ENCODE assay signal across 19 cellular contexts in genomic region chr1:59229138-59229537, GRCh38.
DNase-seq lines count a peak whose midpoint lies in the region; ATAC-seq, FAIRE-seq and TF ChIP-seq lines count a peak whose summit lies in the region.
"Had no signal": no experiment of that assay in that cellular context is flagged by ENCODE, and none has a peak within 500 bp of the region (broad histone marks: within the 10 kb centered on the region; RNA-seq: fewer than 3 reads in every experiment).

No MANE protein-coding gene starts in this region.

- no peak overlapping the region for H2BK120ac ChIP-seq in mesenchymal stem cell (ENCODE audit: low read depth, low read length)

- no peaks in the 10 kb centered on the region for H3K36me3 Mint-ChIP-seq in activated naive CD4-positive, alpha-beta T cell treated with anti-CD3 and anti-CD28 coated beads for 36 hours (ENCODE audit: low read depth)
- H3K36me3 Mint-ChIP-seq in effector memory CD8-positive, alpha-beta T cell (ENCODE audit: insufficient read depth): no peaks in the 10 kb centered on the region
- H3K36me3 Mint-ChIP-seq: WTC11 had no signal

- H3K4me3 Mint-ChIP-seq in activated naive CD4-positive, alpha-beta T cell treated with anti-CD3 and anti-CD28 coated beads for 36 hours: no peak overlapping the region
- no peak overlapping the region for H3K4me3 Mint-ChIP-seq in effector memory CD8-positive, alpha-beta T cell
- H3K4me3 Mint-ChIP-seq: activated naive CD8-positive, alpha-beta T cell treated with anti-CD3 and anti-CD28 coated beads, Interleukin-2, amount 50 U/mL, for 24 hours; CD4-positive, alpha-beta T cell; WTC11 had no signal

- no peaks in the 10 kb centered on the region for H3K4me1 Mint-ChIP-seq in activated naive CD4-positive, alpha-beta T cell treated with anti-CD3 and anti-CD28 coated beads for 36 hours (ENCODE audit: low read depth)
- H3K4me1 Mint-ChIP-seq in effector memory CD8-positive, alpha-beta T cell (ENCODE audit: low read depth in 2 of 2): no peaks in the 10 kb centered on the region
- H3K4me1 Mint-ChIP-seq: activated naive CD8-positive, alpha-beta T cell treated with anti-CD3 and anti-CD28 coated beads, Interleukin-2, amount 50 U/mL, for 24 hours had no signal

- TF ChIP-seq CTCF in bronchial epithelial cell (IDR thresholded peaks at IDR 0.05; ENCODE audit: insufficient read depth, low read length, severe bottlenecking): no peak

- intact Hi-C loops in activated naive CD4-positive, alpha-beta T cell treated with anti-CD3 and anti-CD28 coated beads for 36 hours (cut with micrococcal nuclease): no loop called here

- peak; percentile 39 for DNase-seq in AG20443 (ENCODE audit: low spot score)
- DNase-seq in HCEC 1CT: peak; percentile 64
- DNase-seq in bronchial epithelial cell (ENCODE audit: low read depth): peak; percentile 58
- peak; percentile 78 for DNase-seq in mesenchymal stem cell
- DNase-seq in NCI-H69 (lab: John Stamatoyannopoulos, UW): no peak
- no peak for DNase-seq in activated naive CD4-positive, alpha-beta T cell treated with anti-CD3 and anti-CD28 coated beads for 36 hours
- DNase-seq in effector memory CD8-positive, alpha-beta T cell: no peak
- DNase-seq: activated CD8-positive, alpha-beta memory T cell treated with anti-CD3 and anti-CD28 coated beads, Interleukin-2, amount 50 U/mL, for 48 hours; activated naive CD8-positive, alpha-beta T cell treated with anti-CD3 and anti-CD28 coated beads, Interleukin-2, amount 50 U/mL, for 24 hours; CD4-positive, alpha-beta T cell; dorsolateral prefrontal cortex; MM.1S; NCI-H226; posterior cingulate gyrus; SHP77 treated with DMSO at 0.1 percent for 48 hours; stimulated activated CD4-positive, alpha-beta T cell treated with anti-CD3 and anti-CD28 coated beads, Interleukin-4, amount 100 ng/mL, for 24 hours; stimulated activated naive CD4-positive, alpha-beta T cell had no signal

- no peak overlapping the region for H2AFZ ChIP-seq in mesenchymal stem cell (ENCODE audit: low read depth, low read length)

- no peak overlapping the region for H3K23ac ChIP-seq in mesenchymal stem cell (ENCODE audit: low read length in 2 of 2)

- H2AK5ac ChIP-seq in mesenchymal stem cell (ENCODE audit: low read length, severe bottlenecking): no peak overlapping the region

- no peak for FAIRE-seq in bronchial epithelial cell (lab: Jason Lieb, UNC)

- no peak overlapping the region for H2BK15ac ChIP-seq in mesenchymal stem cell (ENCODE audit: low read depth, poor library complexity, severe bottlenecking)

- CTCF ChIA-PET in activated naive CD4-positive, alpha-beta T cell treated with anti-CD3 and anti-CD28 coated beads for 36 hours (lab: Charles Lee): no interaction called here

- H3K27me3 ChIP-seq in bronchial epithelial cell (ENCODE audit: control insufficient read depth, insufficient read depth, low read length) (no peaks in the 10 kb centered on the region), mesenchymal stem cell (ENCODE audit: control insufficient read depth in 1 of 2, insufficient read depth in 1 of 2, low read length in 2 of 2) (no peaks in the 10 kb centered on the region)
- H3K27me3 ChIP-seq: dorsolateral prefrontal cortex had no signal

- H3K4me1 ChIP-seq in mesenchymal stem cell (ENCODE audit: control insufficient read depth, insufficient read depth, low read depth, low read length): peaks cover 5% of the 10 kb centered on the region

- H3K27ac ChIP-seq in mesenchymal stem cell (ENCODE audit: low read length, poor library complexity, severe bottlenecking): peak overlapping the region; percentile 44
- H3K27ac ChIP-seq: dorsolateral prefrontal cortex had no signal

- no peak overlapping the region for H4K8ac ChIP-seq in mesenchymal stem cell (ENCODE audit: low read length)

- no peaks in the 10 kb centered on the region for H3K9me3 Mint-ChIP-seq in activated naive CD4-positive, alpha-beta T cell treated with anti-CD3 and anti-CD28 coated beads for 36 hours
- H3K9me3 Mint-ChIP-seq in effector memory CD8-positive, alpha-beta T cell: no peaks in the 10 kb centered on the region
- H3K9me3 Mint-ChIP-seq: activated naive CD8-positive, alpha-beta T cell treated with anti-CD3 and anti-CD28 coated beads, Interleukin-2, amount 50 U/mL, for 24 hours; CD4-positive, alpha-beta T cell had no signal

- no peak overlapping the region for H3K27ac Mint-ChIP-seq in activated naive CD4-positive, alpha-beta T cell treated with anti-CD3 and anti-CD28 coated beads for 36 hours
- H3K27ac Mint-ChIP-seq in effector memory CD8-positive, alpha-beta T cell: no peak overlapping the region
- H3K27ac Mint-ChIP-seq: activated naive CD8-positive, alpha-beta T cell treated with anti-CD3 and anti-CD28 coated beads, Interleukin-2, amount 50 U/mL, for 24 hours; CD4-positive, alpha-beta T cell; WTC11 had no signal

- no peak overlapping the region for H4K91ac ChIP-seq in mesenchymal stem cell (ENCODE audit: low read length)

- no peaks in the 10 kb centered on the region for H3K79me1 ChIP-seq in mesenchymal stem cell (replicated peaks; ENCODE audit: low read length, poor library complexity, severe bottlenecking)

- H3K36me3 ChIP-seq in bronchial epithelial cell (ENCODE audit: control insufficient read depth, insufficient read depth, low read length) (no peaks in the 10 kb centered on the region), mesenchymal stem cell (ENCODE audit: control insufficient read depth in 1 of 2, insufficient read depth in 2 of 2, low read depth in 1 of 2, low read length in 2 of 2) (no peaks in the 10 kb centered on the region)

- H3K27me3 Mint-ChIP-seq in activated naive CD4-positive, alpha-beta T cell treated with anti-CD3 and anti-CD28 coated beads for 36 hours (ENCODE audit: low read depth): no peaks in the 10 kb centered on the region
- no peaks in the 10 kb centered on the region for H3K27me3 Mint-ChIP-seq in effector memory CD8-positive, alpha-beta T cell
- H3K27me3 Mint-ChIP-seq: activated naive CD8-positive, alpha-beta T cell treated with anti-CD3 and anti-CD28 coated beads, Interleukin-2, amount 50 U/mL, for 24 hours; CD4-positive, alpha-beta T cell had no signal

- no peak overlapping the region for H3K18ac ChIP-seq in mesenchymal stem cell (ENCODE audit: low read depth in 1 of 2, low read length in 2 of 2)

- H2BK12ac ChIP-seq in mesenchymal stem cell (ENCODE audit: low read length in 2 of 2): peak overlapping the region in 1 of 2 experiments; percentile 84

- H2BK5ac ChIP-seq in mesenchymal stem cell (ENCODE audit: low read depth, low read length, poor library complexity, severe bottlenecking): no peak overlapping the region

- H3K9me3 ChIP-seq in mesenchymal stem cell (ENCODE audit: control insufficient read depth, low read length): no peaks in the 10 kb centered on the region

- H3K4ac ChIP-seq in mesenchymal stem cell (ENCODE audit: low read depth in 1 of 2, low read length in 2 of 2): no peak overlapping the region

- H3K4me2 ChIP-seq in mesenchymal stem cell (ENCODE audit: low read length, poor library complexity, severe bottlenecking): no peak overlapping the region

- H3K9ac ChIP-seq in mesenchymal stem cell (ENCODE audit: low read length): peak overlapping the region; percentile 49

- H3K14ac ChIP-seq in mesenchymal stem cell (ENCODE audit: low read length in 2 of 2): no peak overlapping the region

- ATAC-seq in effector memory CD8-positive, alpha-beta T cell (replicated peaks): no peak
- no peak for ATAC-seq in HG03196 (IDR thresholded peaks at IDR 0.05; ENCODE audit: unreplicated experiment)
- ATAC-seq: activated naive CD8-positive, alpha-beta T cell treated with anti-CD3 and anti-CD28 coated beads, Interleukin-2, amount 50 U/mL, for 24 hours; WTC11 had no signal

- no peak overlapping the region for H3K4me3 ChIP-seq in bronchial epithelial cell (ENCODE audit: low read depth, low read length)
- no peak overlapping the region for H3K4me3 ChIP-seq in mesenchymal stem cell (ENCODE audit: insufficient read depth in 1 of 2, low read depth in 1 of 2, low read length in 2 of 2)
- H3K4me3 ChIP-seq: dorsolateral prefrontal cortex had no signal

Comparison
In these comparisons a context has a peak if more than half of its experiments do, and no peak if none do; other contexts are left out.
1. DNase-seq: peak in AG20443 (single experiment), HCEC 1CT (single experiment), bronchial epithelial cell (single experiment) and mesenchymal stem cell (single experiment); none in NCI-H69 (single experiment), activated naive CD4-positive, alpha-beta T cell treated with anti-CD3 and anti-CD28 coated beads for 36 hours (single experiment) and effector memory CD8-positive, alpha-beta T cell (0 of 3).